Comparison of ENCODE assay signal across 8 cellular contexts in genomic region chr17:67651218-67651579, GRCh38.
A peak's percentile ranks its signal among the peaks of the same experiment; 100 is the strongest.
DNase-seq lines count a peak whose midpoint lies in the region; ATAC-seq, FAIRE-seq and TF ChIP-seq lines count a peak whose summit lies in the region.
"Not testable (repeated sequence)": the region's sequence is repeated elsewhere in the genome, so short reads cannot be mapped to it uniquely, and the experiment has no call there.

No MANE protein-coding gene starts in this region.

- H3K4me3 ChIP-seq in KMS-11 (IDR thresholded peaks at IDR 0.05; ENCODE audit: insufficient read depth, low read depth, low read length); GM12878; osteoblast (ENCODE audit: insufficient read depth, low read length); thyroid gland (replicated peaks in 1 of 3): not testable (repeated sequence)

- not testable (repeated sequence) for H3K27me3 Mint-ChIP-seq in activated CD4-positive, alpha-beta memory T cell treated with anti-CD3 and anti-CD28 coated beads for 36 hours; activated CD8-positive, alpha-beta memory T cell treated with anti-CD3 and anti-CD28 coated beads, Interleukin-2, amount 10 ng/mL, durations not matched to agents 7 days and 5 days

- H3K79me2 ChIP-seq in KMS-11 (ENCODE audit: insufficient read depth, low read depth); GM12878 (ENCODE audit: control insufficient read depth, insufficient read depth, low read length); osteoblast (ENCODE audit: insufficient read depth, low read length): not testable (repeated sequence)

- not testable (repeated sequence) for TF ChIP-seq CTCF in KMS-11 (conservative IDR thresholded peaks at IDR 0.05; ENCODE audit: low read depth, low read length); GM12878 (IDR thresholded peaks at IDR 0.05 in 2 of 3, conservative IDR thresholded peaks at IDR 0.05 in 1 of 3; ENCODE audit: control insufficient read depth in 2 of 3, extremely low read depth in 1 of 3, insufficient read depth in 1 of 3, low read depth in 3 of 3, low read length in 3 of 3); osteoblast (IDR thresholded peaks at IDR 0.05; ENCODE audit: extremely low read depth, low read depth, low read length); thyroid gland (IDR thresholded peaks at IDR 0.05)

- H3K4me2 ChIP-seq in KMS-11 (peak overlapping the region; percentile 96), GM12878 (ENCODE audit: control insufficient read depth, insufficient read depth) (peak overlapping the region; percentile 60), osteoblast (ENCODE audit: insufficient read depth, low read length) (peak overlapping the region; percentile 40)

- RAD21 ChIA-PET in GM12878 (lab: Charles Lee; ENCODE audit: unreplicated experiment) = interaction anchor here (1.0 to 7.3 kb wide), 13 partner anchors 8 to 273 kb away, joined by 3 to 80 read pairs (median 9); no protein-coding TSS in a partner anchor

- intact Hi-C loops in activated CD4-positive, alpha-beta memory T cell treated with anti-CD3 and anti-CD28 coated beads for 36 hours (cut with micrococcal nuclease); thyroid gland (cut with DNase I): not testable (repeated sequence)
- intact Hi-C loops in GM12878 (cut with micrococcal nuclease; ENCODE audit: unreplicated experiment) = loop anchor here (1.0 to 10.0 kb wide), 3 partner anchors 28 to 164 kb away; partner anchors contain the start of gene NOL11

- H3K27ac ChIP-seq in KMS-11 = peak overlapping the region; percentile 98
- H3K27ac ChIP-seq in GM12878 (ENCODE audit: control insufficient read depth, insufficient read depth) = peak overlapping the region; percentile 92
- H3K27ac ChIP-seq in osteoblast (ENCODE audit: low read depth, low read length) = not testable (repeated sequence)
- peak overlapping the region; percentile 2 to 70 (median 67) for H3K27ac ChIP-seq in thyroid gland

- SMC1A ChIA-PET in GM12878 (lab: Charles Lee; ENCODE audit: uncharacterized antibody, unreplicated experiment) = interaction anchor here (0.7 to 10.7 kb wide), 14 partner anchors 12 to 306 kb away, joined by 3 to 156 read pairs (median 8); partner anchors contain the start of gene NOL11

- ATAC-seq in GM19023 (IDR thresholded peaks at IDR 0.05; ENCODE audit: unreplicated experiment) = peak; percentile 4
- ATAC-seq in activated CD8-positive, alpha-beta memory T cell treated with anti-CD3 and anti-CD28 coated beads, Interleukin-2, amount 10 ng/mL, durations not matched to agents 7 days and 5 days; GM12878: not testable (repeated sequence)

- in situ Hi-C loops in GM12878 (cut with MboI) = not testable (repeated sequence)

- not testable (repeated sequence) for TF ChIP-seq POLR2A in GM12878 (IDR thresholded peaks at IDR 0.05; ENCODE audit: low read depth, low read length); thyroid gland (IDR thresholded peaks at IDR 0.05)

- not testable (repeated sequence) for H3K36me3 ChIP-seq in KMS-11 (ENCODE audit: insufficient read depth); GM12878 (ENCODE audit: control insufficient read depth in 2 of 2, insufficient read depth in 2 of 2, low read length in 1 of 2); osteoblast (ENCODE audit: insufficient read depth, low read length); thyroid gland

- CTCF ChIA-PET in activated CD4-positive, alpha-beta memory T cell treated with anti-CD3 and anti-CD28 coated beads for 36 hours (lab: Charles Lee) = interaction anchor here (1.2 kb wide), 1 partner anchor 276 kb away, joined by 3 read pairs; no protein-coding TSS in a partner anchor
- CTCF ChIA-PET in activated CD8-positive, alpha-beta memory T cell treated with anti-CD3 and anti-CD28 coated beads, Interleukin-2, amount 10 ng/mL, durations not matched to agents 7 days and 5 days (lab: Charles Lee) = interaction anchor here (1.0 to 1.4 kb wide), 8 partner anchors 13 to 277 kb away, joined by 3 to 5 read pairs (median 4); no protein-coding TSS in a partner anchor
- CTCF ChIA-PET in GM12878 (lab: Yijun Ruan, JAX) = interaction anchor here (0.9 to 9.2 kb wide), 9 partner anchors 8 to 276 kb away, joined by 3 to 75 read pairs (median 33); no protein-coding TSS in a partner anchor

- DNase-seq in RPMI8226 (peak; percentile 22), thyroid gland (peak; percentile 30 to 47)
- DNase-seq in activated CD4-positive, alpha-beta memory T cell treated with anti-CD3 and anti-CD28 coated beads for 36 hours; activated CD8-positive, alpha-beta memory T cell treated with anti-CD3 and anti-CD28 coated beads, Interleukin-2, amount 10 ng/mL, durations not matched to agents 7 days and 5 days; GM12878 (ENCODE audit: low read depth, low spot score); osteoblast (ENCODE audit: insufficient read length, low spot score, missing footprints): not testable (repeated sequence)

- not testable (repeated sequence) for H3K27me3 ChIP-seq in KMS-11 (ENCODE audit: insufficient read depth, low read depth); GM12878 (replicated peaks in 1 of 2; ENCODE audit: control insufficient read depth in 2 of 2, insufficient read depth in 2 of 2, low read length in 1 of 2); osteoblast (ENCODE audit: insufficient read depth, low read length); thyroid gland

- H3K4me1 ChIP-seq in KMS-11 (ENCODE audit: low read depth, poor library complexity, severe bottlenecking) (peaks cover 100% of the 10 kb centered on the region), GM12878 (ENCODE audit: control insufficient read depth, insufficient read depth, low read length) (peaks cover 72% of the 10 kb centered on the region), osteoblast (ENCODE audit: insufficient read depth, low read length) (peaks cover 16% of the 10 kb centered on the region), thyroid gland (peaks cover 20 to 42% of the 10 kb centered on the region in 2 donors)

- H2AFZ ChIP-seq in KMS-11 (ENCODE audit: low read depth); GM12878 (ENCODE audit: control insufficient read depth, low read depth, low read length); osteoblast (ENCODE audit: low read length): not testable (repeated sequence)

- H3K27ac Mint-ChIP-seq in activated CD4-positive, alpha-beta memory T cell treated with anti-CD3 and anti-CD28 coated beads for 36 hours = peak overlapping the region; percentile 58
- peak overlapping the region; percentile 94 for H3K27ac Mint-ChIP-seq in activated CD8-positive, alpha-beta memory T cell treated with anti-CD3 and anti-CD28 coated beads, Interleukin-2, amount 10 ng/mL, durations not matched to agents 7 days and 5 days

- not testable (repeated sequence) for TF ChIP-seq EP300 in GM12878 (IDR thresholded peaks at IDR 0.05; ENCODE audit: borderline replicate concordance in 1 of 2, control insufficient read depth in 1 of 2, low read depth in 2 of 2, low read length in 2 of 2)

- TF ChIP-seq RAD21 in GM12878 (IDR thresholded peaks at IDR 0.05; ENCODE audit: insufficient read depth, low read depth, low read length) = not testable (repeated sequence)

- H3K4me1 Mint-ChIP-seq in activated CD4-positive, alpha-beta memory T cell treated with anti-CD3 and anti-CD28 coated beads for 36 hours (ENCODE audit: low read depth) = not testable (repeated sequence)
- H3K4me1 Mint-ChIP-seq in activated CD8-positive, alpha-beta memory T cell treated with anti-CD3 and anti-CD28 coated beads, Interleukin-2, amount 10 ng/mL, durations not matched to agents 7 days and 5 days = peaks cover 61% of the 10 kb centered on the region

- H3K9ac ChIP-seq in KMS-11 = peak overlapping the region; percentile 84
- H3K9ac ChIP-seq in GM12878 (ENCODE audit: control insufficient read depth, insufficient read depth, low read length) = peak overlapping the region; percentile 79

- not testable (repeated sequence) for H3K9me3 ChIP-seq in GM12878 (replicated peaks; ENCODE audit: control insufficient read depth, insufficient read depth, low read length); osteoblast (ENCODE audit: low read depth, low read length); thyroid gland

- not testable (repeated sequence) for H3K4me3 Mint-ChIP-seq in activated CD4-positive, alpha-beta memory T cell treated with anti-CD3 and anti-CD28 coated beads for 36 hours
- peak overlapping the region; percentile 2 for H3K4me3 Mint-ChIP-seq in activated CD8-positive, alpha-beta memory T cell treated with anti-CD3 and anti-CD28 coated beads, Interleukin-2, amount 10 ng/mL, durations not matched to agents 7 days and 5 days

- not testable (repeated sequence) for H3K36me3 Mint-ChIP-seq in activated CD4-positive, alpha-beta memory T cell treated with anti-CD3 and anti-CD28 coated beads for 36 hours
- H3K36me3 Mint-ChIP-seq in activated CD8-positive, alpha-beta memory T cell treated with anti-CD3 and anti-CD28 coated beads, Interleukin-2, amount 10 ng/mL, durations not matched to agents 7 days and 5 days = peaks cover 13% of the 10 kb centered on the region

- not testable (repeated sequence) for FAIRE-seq in GM12878 (lab: Jason Lieb, UNC)

- POLR2A ChIA-PET in activated CD4-positive, alpha-beta memory T cell treated with anti-CD3 and anti-CD28 coated beads for 36 hours (lab: Charles Lee) = interaction anchor here (0.6 kb wide), 1 partner anchor 151 kb away, joined by 3 read pairs; no protein-coding TSS in a partner anchor
- POLR2A ChIA-PET in GM12878 (lab: Charles Lee) = interaction anchor here (0.9 to 5.7 kb wide), 9 partner anchors 8 to 393 kb away, joined by 3 to 53 read pairs (median 4); no protein-coding TSS in a partner anchor

- H4K20me1 ChIP-seq in KMS-11 (ENCODE audit: insufficient read depth); GM12878 (ENCODE audit: control insufficient read depth, insufficient read depth); osteoblast (ENCODE audit: insufficient read depth, low read length): not testable (repeated sequence)

- H3K9me3 Mint-ChIP-seq in activated CD4-positive, alpha-beta memory T cell treated with anti-CD3 and anti-CD28 coated beads for 36 hours; activated CD8-positive, alpha-beta memory T cell treated with anti-CD3 and anti-CD28 coated beads, Interleukin-2, amount 10 ng/mL, durations not matched to agents 7 days and 5 days (ENCODE audit: low read depth): not testable (repeated sequence)

- WGBS in GM12878 (ENCODE audit: insufficient coverage, insufficient replicate concordance, low lambda C conversion rate, missing lambda C conversion rate) = under 1% methylated on average over 7 of the region's 7 CpGs
- 47 to 56% methylated on average over 7 of the region's 7 CpGs for WGBS in thyroid gland, 2 donors

- BruUV-seq in GM12878 (replicated peaks; lab: Mats Ljungman, UMichigan) = not testable (repeated sequence)

Comparison
In these comparisons a context has a peak if more than half of its experiments do, and no peak if none do; other contexts are left out.
1. H3K4me2 ChIP-seq: peak in every context shown above with its lines; median percentile 96 in KMS-11; 60 in GM12878; 40 in osteoblast.